14 cellular contexts compared by ENCODE assay signal in genomic region chr12:19208456-19208855, GRCh38.
DNase-seq lines count a peak whose midpoint lies in the region; ATAC-seq and TF ChIP-seq lines count a peak whose summit lies in the region.
"Had no signal": no experiment of that assay in that cellular context is flagged by ENCODE, and none has a peak within 500 bp of the region (broad histone marks: within the 10 kb centered on the region; RNA-seq: fewer than 3 reads in every experiment).

No MANE protein-coding gene starts in this region.

- H3K4me3 ChIP-seq in GM23248 (no peak overlapping the region), Karpas-422 (ENCODE audit: low read length) (0 out of 2 replicates have a peak overlapping the region, but pooled peaks have one; percentile 3), coronary artery (no peak overlapping the region)
- H3K4me3 ChIP-seq: BLaER1 had no signal

- H3K27ac ChIP-seq in GM23248 (no peak overlapping the region), Karpas-422 (ENCODE audit: low read length) (0 out of 2 replicates have a peak overlapping the region, but pooled peaks have one; percentile 86), coronary artery (no peak overlapping the region)
- H3K27ac ChIP-seq: BLaER1 had no signal

- no peaks in the 10 kb centered on the region for H3K27me3 ChIP-seq in GM23248 (replicated peaks; ENCODE audit: insufficient read depth)
- no peaks in the 10 kb centered on the region for H3K27me3 ChIP-seq in Karpas-422 (ENCODE audit: low read length)
- H3K27me3 ChIP-seq: BLaER1 had no signal

- peaks cover 11% of the 10 kb centered on the region for H3K36me3 Mint-ChIP-seq in endothelial cell (ENCODE audit: low read depth, unreplicated experiment)

- DNase-seq in GM23248 (peak; percentile 20), Karpas-422 (no peak), endothelial cell (ENCODE audit: low spot score) (no peak), renal cortical epithelial cell (ENCODE audit: low read depth) (peak; percentile 29), coronary artery (ENCODE audit: low spot score) (no peak)
- DNase-seq: AML-193; Caco-2; CD8-positive, alpha-beta memory T cell; DND-41; KBM-7 had no signal

- no peaks in the 10 kb centered on the region for H3F3A ChIP-seq in GM23248 (ENCODE audit: insufficient read depth)

- H3K4me2 ChIP-seq in GM23248 (ENCODE audit: unreplicated experiment) (no peak overlapping the region), Karpas-422 (ENCODE audit: low read depth, low read length, poor library complexity, severe bottlenecking) (peak overlapping the region; percentile 66)
- H3K4me2 ChIP-seq: BLaER1 had no signal

- TF ChIP-seq CTCF in endothelial cell (IDR thresholded peaks at IDR 0.05; ENCODE audit: unreplicated experiment): no peak
- no peak for TF ChIP-seq CTCF in coronary artery (IDR thresholded peaks at IDR 0.05)

- H4K20me1 ChIP-seq in GM23248 (ENCODE audit: insufficient read depth): no peaks in the 10 kb centered on the region
- H4K20me1 ChIP-seq in Karpas-422 (ENCODE audit: insufficient read depth, low read depth, low read length): no peaks in the 10 kb centered on the region
- H4K20me1 ChIP-seq: BLaER1 had no signal

- no peaks in the 10 kb centered on the region for H3K27me3 Mint-ChIP-seq in endothelial cell (ENCODE audit: unreplicated experiment)

- H3K9ac ChIP-seq in GM23248 (no peak overlapping the region), Karpas-422 (ENCODE audit: low read length) (no peak overlapping the region)
- H3K9ac ChIP-seq: BLaER1 had no signal

- H3K79me2 ChIP-seq in GM23248 (ENCODE audit: insufficient read depth) (peaks cover 9% of the 10 kb centered on the region; the same call in 1 of the 2 replicates), Karpas-422 (ENCODE audit: low read length) (peaks cover 88% of the 10 kb centered on the region)

- no peak overlapping the region for H3K27ac Mint-ChIP-seq in endothelial cell (ENCODE audit: unreplicated experiment)
- H3K27ac Mint-ChIP-seq: CD8-positive, alpha-beta memory T cell had no signal

- no peaks in the 10 kb centered on the region for H3K9me3 Mint-ChIP-seq in endothelial cell (ENCODE audit: unreplicated experiment)

- no peak overlapping the region for H2AFZ ChIP-seq in GM23248
- no peak overlapping the region for H2AFZ ChIP-seq in Karpas-422 (ENCODE audit: low read length)

- H3K4me3 Mint-ChIP-seq in endothelial cell (ENCODE audit: unreplicated experiment): peak overlapping the region; percentile 1
- H3K4me3 Mint-ChIP-seq: CD8-positive, alpha-beta memory T cell had no signal

- H3K9me2 ChIP-seq in GM23248 (ENCODE audit: insufficient read depth): no peaks in the 10 kb centered on the region
- no peaks in the 10 kb centered on the region for H3K9me2 ChIP-seq in Karpas-422 (replicated peaks; ENCODE audit: insufficient read depth, low read length)

- peaks cover 11% of the 10 kb centered on the region for H3K4me1 Mint-ChIP-seq in endothelial cell (ENCODE audit: unreplicated experiment)
- H3K4me1 Mint-ChIP-seq: CD8-positive, alpha-beta memory T cell had no signal

- H3K9me3 ChIP-seq in GM23248 (ENCODE audit: low read depth): no peaks in the 10 kb centered on the region
- H3K9me3 ChIP-seq in Karpas-422 (ENCODE audit: low read length): no peaks in the 10 kb centered on the region
- H3K9me3 ChIP-seq: Caco-2 had no signal

- WGBS in GM23248 (ENCODE audit: low coverage in 1 of 2, low lambda C conversion rate in 2 of 2, missing lambda C conversion rate in 2 of 2), 2 experiments: 50% methylated on average over 2 of the region's 2 CpGs

- H3K36me3 ChIP-seq in GM23248 (ENCODE audit: low read depth): no peaks in the 10 kb centered on the region
- peaks cover 23% of the 10 kb centered on the region for H3K36me3 ChIP-seq in Karpas-422 (ENCODE audit: insufficient read depth, low read length)
- H3K36me3 ChIP-seq: BLaER1 had no signal

- in situ Hi-C loops in GM23248 (cut with MboI): no loop called here

- H3K4me1 ChIP-seq in GM23248 (ENCODE audit: insufficient read depth) (0 out of 2 replicates have a peak, but pooled peaks cover 7% of the 10 kb centered on the region), Karpas-422 (ENCODE audit: low read length) (peaks cover 73% of the 10 kb centered on the region)
- H3K4me1 ChIP-seq: BLaER1 had no signal

- ATAC-seq in GM18858 (IDR thresholded peaks at IDR 0.05; ENCODE audit: unreplicated experiment) (no peak), GM18520 (IDR thresholded peaks at IDR 0.05; ENCODE audit: unreplicated experiment) (no peak)
- ATAC-seq: HCT116 had no signal

Comparison
In these comparisons a context has a peak if more than half of its experiments do, and no peak if none do; other contexts are left out.
1. DNase-seq: peak in GM23248 (single experiment) and renal cortical epithelial cell (single experiment); none in Karpas-422 (single experiment), endothelial cell (single experiment) and coronary artery (single experiment).